10 cellular contexts compared by ENCODE assay signal in the genomic region with DNA sequence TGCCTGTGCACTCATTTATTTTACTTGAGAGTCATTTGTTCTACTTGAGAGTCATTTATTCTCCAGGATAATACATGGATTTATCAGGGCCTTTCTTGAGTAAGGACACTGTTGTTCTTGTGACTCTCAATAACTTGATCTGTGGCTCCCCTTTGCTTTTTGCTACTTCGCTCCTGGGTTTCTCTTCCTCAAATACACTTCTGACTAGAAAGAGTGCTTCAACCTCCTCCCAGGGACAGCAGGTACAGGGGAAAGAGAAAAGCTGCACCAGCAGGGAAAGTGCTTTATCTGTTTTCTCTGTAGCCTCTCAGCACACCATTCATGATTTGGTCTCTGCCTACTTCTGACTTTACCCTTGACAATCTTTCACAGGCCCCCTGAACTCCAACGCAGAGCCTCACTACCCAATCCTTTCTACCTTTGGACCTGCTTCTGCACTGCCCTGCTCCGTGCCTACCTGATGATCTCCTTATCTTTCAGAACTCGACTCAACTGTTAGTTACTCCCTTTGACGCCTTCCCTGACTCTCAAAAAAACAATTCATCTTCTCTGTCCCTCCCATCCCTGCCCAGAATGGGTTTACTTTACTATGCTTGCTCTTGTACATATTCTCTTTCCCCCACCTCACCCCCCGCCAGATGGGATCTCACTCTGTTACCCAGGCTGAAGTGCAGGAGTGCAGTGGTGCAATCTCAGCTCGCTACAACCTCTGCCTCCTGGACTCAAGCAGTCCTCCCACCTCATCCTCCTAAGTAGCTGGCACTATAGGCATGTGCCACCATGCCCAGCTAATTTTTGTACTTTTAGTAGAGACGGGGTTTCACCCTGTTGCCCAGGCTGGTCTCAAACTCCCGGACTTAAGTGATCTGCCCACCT. TPM values are rescaled to one million over a fixed set of nuclear protein-coding genes. Genes with fewer than 3 reads are reported as not detected.
A peak's percentile ranks its signal among the peaks of the same experiment; 100 is the strongest.
DNase-seq lines count a peak whose midpoint lies in the region; ATAC-seq and TF ChIP-seq lines count a peak whose summit lies in the region.
"Had no signal": no experiment of that assay in that cellular context is flagged by ENCODE, and none has a peak within 500 bp of the region (broad histone marks: within the 10 kb centered on the region; RNA-seq: fewer than 3 reads in every experiment).

No MANE protein-coding gene starts in this region.

- H3K4me2 ChIP-seq in mesenchymal stem cell (ENCODE audit: low read length, poor library complexity, severe bottlenecking) = no peak overlapping the region

- WGBS in mesenchymal stem cell = 81% methylated on average over 9 of the region's 9 CpGs

- CTCF ChIA-PET in GM10248 (lab: Yijun Ruan, JAX) = interaction anchor here (0.9 to 45.2 kb wide), 22 partner anchors 10 to 332 kb away, joined by 3 to 983 read pairs (median 7); a partner anchor contains a TSS

- H3K27ac ChIP-seq in SJCRH30 (no peak overlapping the region), mesenchymal stem cell (ENCODE audit: low read length, poor library complexity, severe bottlenecking) (no peak overlapping the region)

- H2BK15ac ChIP-seq in mesenchymal stem cell (ENCODE audit: low read depth, poor library complexity, severe bottlenecking) = no peak overlapping the region

- no peak overlapping the region for H2AK5ac ChIP-seq in mesenchymal stem cell (ENCODE audit: low read length, severe bottlenecking)

- no peak overlapping the region for H2BK12ac ChIP-seq in mesenchymal stem cell (ENCODE audit: low read length in 2 of 2)

- TF ChIP-seq CTCF in GM10248 (IDR thresholded peaks at IDR 0.05; ENCODE audit: control extremely low read depth, extremely low read depth, low read depth, missing control alignments) = no peak

- peaks cover 22% of the 10 kb centered on the region for H3K4me1 ChIP-seq in SJCRH30
- no peaks in the 10 kb centered on the region for H3K4me1 ChIP-seq in mesenchymal stem cell (ENCODE audit: control insufficient read depth, insufficient read depth, low read depth, low read length)

- H3K36me3 ChIP-seq in SJCRH30 (no peaks in the 10 kb centered on the region), mesenchymal stem cell (ENCODE audit: control insufficient read depth in 1 of 2, insufficient read depth in 2 of 2, low read depth in 1 of 2, low read length in 2 of 2) (no peaks in the 10 kb centered on the region)

- no peak overlapping the region for H2BK120ac ChIP-seq in mesenchymal stem cell (ENCODE audit: low read depth, low read length)

- no peak overlapping the region for H3K4ac ChIP-seq in mesenchymal stem cell (ENCODE audit: low read depth in 1 of 2, low read length in 2 of 2)

- H2AFZ ChIP-seq in mesenchymal stem cell (ENCODE audit: low read depth, low read length) = no peak overlapping the region

- peak; percentile 45 for DNase-seq in GM10248 (ENCODE audit: extremely low spot score)
- DNase-seq in SJCRH30 = no peak
- DNase-seq in mesenchymal stem cell = no peak
- DNase-seq in left ventricle myocardium superior = no peak
- no peak for DNase-seq in T1000 (lab: John Stamatoyannopoulos, UW)
- no peak for DNase-seq in NCI-H128 (lab: John Stamatoyannopoulos, UW; ENCODE audit: unreplicated experiment)

- H3K9me3 ChIP-seq in SJCRH30 (replicated peaks) (no peaks in the 10 kb centered on the region), mesenchymal stem cell (ENCODE audit: control insufficient read depth, low read length) (no peaks in the 10 kb centered on the region)

- H3K14ac ChIP-seq in mesenchymal stem cell (ENCODE audit: low read length in 2 of 2) = no peak overlapping the region

- H4K91ac ChIP-seq in mesenchymal stem cell (ENCODE audit: low read length) = no peak overlapping the region

- no peak overlapping the region for H2BK5ac ChIP-seq in mesenchymal stem cell (ENCODE audit: low read depth, low read length, poor library complexity, severe bottlenecking)

- intact Hi-C loops in left ventricle myocardium superior (cut with micrococcal nuclease) = no loop called here

- peak overlapping the region; percentile 46 for H3K9ac ChIP-seq in mesenchymal stem cell (ENCODE audit: low read length)

- H3K18ac ChIP-seq in mesenchymal stem cell (ENCODE audit: low read depth in 1 of 2, low read length in 2 of 2) = no peak overlapping the region

- POLR2A ChIA-PET in GM10248 (lab: Yijun Ruan, JAX) = no interaction called here

- H3K4me3 ChIP-seq in SJCRH30 = peak overlapping the region; percentile 15
- H3K4me3 ChIP-seq in mesenchymal stem cell (ENCODE audit: insufficient read depth in 1 of 2, low read depth in 1 of 2, low read length in 2 of 2) = no peak overlapping the region

- no peak overlapping the region for H4K8ac ChIP-seq in mesenchymal stem cell (ENCODE audit: low read length)

- H3K27me3 ChIP-seq in SJCRH30 (no peaks in the 10 kb centered on the region), mesenchymal stem cell (ENCODE audit: control insufficient read depth in 1 of 2, insufficient read depth in 1 of 2, low read length in 2 of 2) (peaks cover 34 to 76% of the 10 kb centered on the region in 2 experiments)

- ATAC-seq in GM21786 (IDR thresholded peaks at IDR 0.05; ENCODE audit: unreplicated experiment) (peak; percentile 37), left ventricle myocardium superior (no peak), GM18498 (IDR thresholded peaks at IDR 0.05; ENCODE audit: unreplicated experiment) (no peak)

- peak overlapping the region in 1 of 2 experiments; percentile 12 for H3K23ac ChIP-seq in mesenchymal stem cell (ENCODE audit: low read length in 2 of 2)

- H3K79me1 ChIP-seq in mesenchymal stem cell (replicated peaks; ENCODE audit: low read length, poor library complexity, severe bottlenecking) = no peaks in the 10 kb centered on the region

RNA-seq across cellular contexts. Expression of a gene that starts 15.6 kb away (rescaled TPM):
- 5.0 and 6.3 TPM in 2 replicates for total RNA-seq in SJCRH30 (2014; rRNA removed; shearing (Covaris generic))
- polyA plus RNA-seq in mesenchymal stem cell (2013, experiment 1 of 2) = 6.0 TPM
- 6.0 TPM for polyA plus RNA-seq in mesenchymal stem cell (2013, experiment 2 of 2)
- total RNA-seq in left ventricle myocardium superior = 2.4 TPM

RNA-seq across cellular contexts. Expression of a gene that starts 22.6 kb away (rescaled TPM):
- 0.14 TPM in 1 of 2 replicates, not detected in the other for total RNA-seq in SJCRH30 (2014; rRNA removed; shearing (Covaris generic))
- polyA plus RNA-seq in mesenchymal stem cell (2013, experiment 1 of 2) = not detected
- not detected for polyA plus RNA-seq in mesenchymal stem cell (2013, experiment 2 of 2)
- not detected for total RNA-seq in left ventricle myocardium superior
- total RNA-seq: HT1080; T-helper 1 cell treated with Interleukin-12 subunit alpha and Interleukin-12 subunit beta and Interleukin-4 antibody, amounts not matched to agents 30 ng/mL and 1 ng/mL, for 36 hours had no signal

RNA-seq across cellular contexts. Expression of a gene that starts 34.0 kb away (rescaled TPM):
- total RNA-seq in SJCRH30 (2014; rRNA removed; shearing (Covaris generic)) = not detected in 2 replicates
- not detected for polyA plus RNA-seq in mesenchymal stem cell (2013, experiment 1 of 2)
- not detected for polyA plus RNA-seq in mesenchymal stem cell (2013, experiment 2 of 2)
- total RNA-seq in left ventricle myocardium superior = not detected
- total RNA-seq: HT1080; T-helper 1 cell treated with Interleukin-12 subunit alpha and Interleukin-12 subunit beta and Interleukin-4 antibody, amounts not matched to agents 30 ng/mL and 1 ng/mL, for 36 hours had no signal

RNA-seq across cellular contexts. Expression of a gene that starts 51.1 kb away (rescaled TPM):
- total RNA-seq in SJCRH30 (2014; rRNA removed; shearing (Covaris generic)) = 5.4 and 6.8 TPM in 2 replicates
- 10.7 TPM for polyA plus RNA-seq in mesenchymal stem cell (2013, experiment 1 of 2)
- polyA plus RNA-seq in mesenchymal stem cell (2013, experiment 2 of 2) = 10.8 TPM
- 19.2 TPM for total RNA-seq in left ventricle myocardium superior
